ENCODE assay signal across 19 cellular contexts in the genomic region with DNA sequence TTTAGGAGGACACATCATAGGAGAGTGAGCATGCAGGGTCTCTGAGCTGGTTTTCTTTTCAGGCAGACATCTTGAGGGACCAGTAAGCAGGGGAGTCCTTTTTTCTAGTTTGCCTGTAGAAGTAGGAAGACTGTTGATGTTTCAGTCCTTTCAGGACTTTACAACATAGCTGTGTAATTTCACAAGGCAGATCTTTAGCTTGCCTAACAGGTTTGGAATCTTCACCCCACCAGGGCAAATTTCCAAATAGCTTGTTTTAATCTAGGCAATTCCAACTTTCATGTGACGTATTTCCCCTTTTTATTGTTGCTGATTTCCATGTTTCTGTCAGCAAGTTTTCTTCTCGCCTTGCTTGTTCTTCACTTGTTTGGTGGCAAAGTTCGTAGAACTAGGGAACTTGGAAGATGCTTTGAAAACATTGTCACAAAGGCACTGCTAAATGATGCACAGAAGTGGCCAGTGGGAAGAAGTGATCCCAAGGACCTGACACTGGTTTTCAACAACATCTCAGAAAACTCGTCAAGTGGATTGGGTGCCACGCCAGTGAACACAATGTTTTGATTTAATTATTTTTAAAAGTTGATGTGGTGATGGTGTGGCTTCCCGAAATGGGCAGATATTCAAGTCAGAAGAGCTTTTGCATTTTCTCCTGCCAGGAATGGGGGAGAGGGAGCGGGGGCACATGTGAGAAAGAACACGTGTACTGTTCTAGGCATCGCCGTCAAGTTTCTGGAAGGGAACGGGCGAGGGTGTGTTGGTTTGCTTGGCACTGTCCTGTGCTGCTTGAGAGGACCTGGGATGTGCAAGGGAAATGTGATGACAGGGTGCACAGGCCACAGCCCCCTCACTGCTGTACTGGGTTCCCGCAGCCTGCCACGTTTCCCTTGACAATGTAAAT.
DNase-seq lines count a peak whose midpoint lies in the region; ATAC-seq and TF ChIP-seq lines count a peak whose summit lies in the region.
"Had no signal": no experiment of that assay in that cellular context is flagged by ENCODE, and none has a peak within 500 bp of the region (broad histone marks: within the 10 kb centered on the region; RNA-seq: fewer than 3 reads in every experiment).

No MANE protein-coding gene starts in this region.

- no peaks in the 10 kb centered on the region for H3K36me3 ChIP-seq in ovary
- H3K36me3 ChIP-seq: HAP-1, SJCRH30 had no signal

- intact Hi-C loops in ovary (cut with DNase I): no loop called here

- no peak overlapping the region for H3K27ac ChIP-seq in ovary
- H3K27ac ChIP-seq: C4-2B, HL-60, PC-9, RWPE1, SJCRH30 had no signal

- WGBS in ovary, 3 donors: 80 to 83% (median 81%) methylated on average over 14 of the region's 14 CpGs

- DNase-seq in M059J (ENCODE audit: low read depth) (peak; percentile 2), amniotic epithelial cell (ENCODE audit: low read depth) (peak; percentile 69), foreskin fibroblast (peak; percentile 61 to 62), occipital lobe (lab: John Stamatoyannopoulos, UW) (peak; percentile 15), ovary (no peak)
- DNase-seq: ACHN, DND-41, IMR-90, NCI-H1436 treated with DMSO at 0.1 percent for 48 hours, NCI-H2029, NCI-H2171, PC-9, SJCRH30 had no signal

- ATAC-seq in HG03442 (IDR thresholded peaks at IDR 0.05; ENCODE audit: unreplicated experiment) (no peak), GM18520 (IDR thresholded peaks at IDR 0.05; ENCODE audit: unreplicated experiment) (no peak)

- no peak for TF ChIP-seq POLR2A in ovary (IDR thresholded peaks at IDR 0.05)

- no peak overlapping the region for H3K4me3 ChIP-seq in foreskin fibroblast (ENCODE audit: low read depth in 1 of 2, low read length in 2 of 2)
- H3K4me3 ChIP-seq in ovary: no peak overlapping the region
- H3K4me3 ChIP-seq: HAP-1, PC-9, SJCRH30 had no signal

- no peak for TF ChIP-seq EP300 in ovary (IDR thresholded peaks at IDR 0.05)

- no peaks in the 10 kb centered on the region for H3K4me1 ChIP-seq in ovary (ENCODE audit: insufficient read depth)
- H3K4me1 ChIP-seq: HAP-1, SJCRH30 had no signal

- no peaks in the 10 kb centered on the region for H3K9me3 ChIP-seq in ovary
- H3K9me3 ChIP-seq: HAP-1, SJCRH30 had no signal

- TF ChIP-seq CTCF in foreskin fibroblast (IDR thresholded peaks at IDR 0.05; ENCODE audit: low read depth, low read length) (no peak), ovary (IDR thresholded peaks at IDR 0.05) (no peak)

- no peaks in the 10 kb centered on the region for H3K27me3 ChIP-seq in ovary
- H3K27me3 ChIP-seq: SJCRH30 had no signal

Comparison
In these comparisons a context has a peak if more than half of its experiments do, and no peak if none do; other contexts are left out.
1. DNase-seq: peak in M059J (single experiment), amniotic epithelial cell (single experiment), foreskin fibroblast (2 of 2) and occipital lobe (single experiment); none in ovary (0 of 5).